Comparison of ENCODE assay signal across 8 cellular contexts in the genomic region with DNA sequence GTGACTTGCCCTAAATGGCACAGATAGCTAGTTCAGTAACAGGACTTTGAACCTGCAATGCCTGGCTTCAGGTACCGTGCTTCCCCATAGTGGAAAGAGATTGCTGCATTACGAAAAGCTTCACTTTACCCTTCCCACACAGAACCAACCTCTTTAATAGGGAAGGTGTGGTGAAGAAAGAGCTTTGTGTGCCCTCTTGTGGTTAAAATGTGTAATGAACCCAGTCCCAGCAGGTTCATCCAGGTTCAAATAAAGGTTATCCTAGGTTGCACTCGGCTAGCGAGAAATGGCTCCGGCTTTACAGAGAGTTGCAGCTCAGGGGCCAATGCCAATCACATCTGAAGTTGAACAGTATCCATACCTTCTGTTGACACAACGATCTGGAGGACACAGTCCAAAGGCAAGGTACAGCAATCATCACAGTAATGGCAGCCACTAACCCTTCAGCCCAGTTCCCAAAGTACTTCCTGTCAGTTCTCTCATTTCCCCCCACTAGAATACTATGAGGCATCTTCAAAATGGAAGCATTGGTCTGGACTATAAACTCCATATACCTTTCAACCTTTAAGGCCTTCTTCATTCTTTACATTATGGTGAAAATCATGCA. TPM values are rescaled to one million over a fixed set of nuclear protein-coding genes. Genes with fewer than 3 reads are reported as not detected.
DNase-seq lines count a peak whose midpoint lies in the region; ATAC-seq and TF ChIP-seq lines count a peak whose summit lies in the region.

No MANE protein-coding gene starts in this region.

- intact Hi-C loops in PC-3 (cut with micrococcal nuclease): no loop called here
- intact Hi-C loops in gastrocnemius medialis (cut with DNase I; ENCODE audit: low total_unique reads): no loop called here

- H3K79me2 ChIP-seq in PC-3 (ENCODE audit: low read length): no peaks in the 10 kb centered on the region

- H3K4me3 ChIP-seq in HL-60 (replicated peaks; ENCODE audit: insufficient read depth, low read length): no peak overlapping the region
- H3K4me3 ChIP-seq in PC-3 (ENCODE audit: low read length): no peak overlapping the region
- no peak overlapping the region for H3K4me3 ChIP-seq in gastrocnemius medialis

- BruUV-seq in PC-3 (replicated peaks; lab: Mats Ljungman, UMichigan): no TSS peak

- no peaks in the 10 kb centered on the region for H3K9me2 ChIP-seq in PC-3 (replicated peaks; ENCODE audit: low read length)

- POLR2A ChIA-PET in PC-3 (lab: Charles Lee; ENCODE audit: unreplicated experiment): no interaction called here

- peak; percentile 33; the same call in 1 of the 2 replicates for ATAC-seq in PC-3
- ATAC-seq in foreskin keratinocyte: no peak
- no peak for ATAC-seq in GM18502 (IDR thresholded peaks at IDR 0.05; ENCODE audit: poor library complexity, unreplicated experiment)
- no peak for ATAC-seq in gastrocnemius medialis
- no peak for ATAC-seq in HG03571 (IDR thresholded peaks at IDR 0.05; ENCODE audit: unreplicated experiment)

- CTCF ChIA-PET in PC-3 (lab: Charles Lee): interaction anchor here (0.6 kb wide), 1 partner anchor 1817 kb away, joined by 3 read pairs; no protein-coding TSS in a partner anchor

- H3K9ac ChIP-seq in PC-3 (ENCODE audit: low read length): no peak overlapping the region

- H3K36me3 ChIP-seq in PC-3 (ENCODE audit: low read depth, low read length) (no peaks in the 10 kb centered on the region), gastrocnemius medialis (no peaks in the 10 kb centered on the region)

- H3K27me3 ChIP-seq in HL-60 (ENCODE audit: insufficient read depth, poor library complexity, severe bottlenecking) (no peaks in the 10 kb centered on the region), PC-3 (ENCODE audit: low read length) (no peaks in the 10 kb centered on the region), foreskin keratinocyte (no peaks in the 10 kb centered on the region), gastrocnemius medialis (no peaks in the 10 kb centered on the region)

- H3K9me3 ChIP-seq in PC-3 (ENCODE audit: low read length) (no peaks in the 10 kb centered on the region), gastrocnemius medialis (no peaks in the 10 kb centered on the region)

- no peaks in the 10 kb centered on the region for H3F3A ChIP-seq in PC-3 (ENCODE audit: low read length, unreplicated experiment)

- no peaks in the 10 kb centered on the region for H3K4me1 ChIP-seq in PC-3 (ENCODE audit: insufficient read depth, low read length)
- no peaks in the 10 kb centered on the region for H3K4me1 ChIP-seq in foreskin keratinocyte
- H3K4me1 ChIP-seq in gastrocnemius medialis: no peaks in the 10 kb centered on the region

- TF ChIP-seq CTCF in HL-60 (IDR thresholded peaks at IDR 0.05; ENCODE audit: insufficient read depth, low read length) (peak; percentile 71), PC-3 (conservative IDR thresholded peaks at IDR 0.05; ENCODE audit: low read depth, low read length) (peak; percentile 70), foreskin keratinocyte (conservative IDR thresholded peaks at IDR 0.05) (peak; percentile 37), gastrocnemius medialis (IDR thresholded peaks at IDR 0.05 in 4 of 5, conservative IDR thresholded peaks at IDR 0.05 in 1 of 5) (no peak)

- H3K4me2 ChIP-seq in PC-3 (ENCODE audit: low read length): no peak overlapping the region

- H2AFZ ChIP-seq in PC-3 (ENCODE audit: low read length): no peak overlapping the region

- no peak overlapping the region for H3K27ac ChIP-seq in HL-60 (replicated peaks)
- no peak overlapping the region for H3K27ac ChIP-seq in PC-3 (ENCODE audit: low read length)
- H3K27ac ChIP-seq in foreskin keratinocyte: no peak overlapping the region
- H3K27ac ChIP-seq in gastrocnemius medialis: no peak overlapping the region

- peak; percentile 42 for DNase-seq in DMS53 treated with DMSO at 0.1 percent for 48 hours (lab: John Stamatoyannopoulos, UW; ENCODE audit: unreplicated experiment)
- peak; percentile 16 to 31 for DNase-seq in HL-60 (ENCODE audit: low read depth in 1 of 2, low spot score in 1 of 2)
- peak; percentile 49 for DNase-seq in PC-3
- no peak for DNase-seq in foreskin keratinocyte
- DNase-seq in gastrocnemius medialis: no peak
- DNase-seq in activated CD4-positive, alpha-beta T cell treated with anti-CD3 and anti-CD28 coated beads for 4 hours: no peak

- no peak for TF ChIP-seq POLR2A in gastrocnemius medialis (IDR thresholded peaks at IDR 0.05)

- in situ Hi-C loops in gastrocnemius medialis (cut with MboI; ENCODE audit: low sequenced_read_pairs in 4 of 4): no loop called here

- no peaks in the 10 kb centered on the region for H4K20me1 ChIP-seq in PC-3 (ENCODE audit: low read length)

RNA-seq across cellular contexts. Expression of gene DEFB115, which starts 3.0 kb away (rescaled TPM):
- total RNA-seq in PC-3 (2014; rRNA removed) (not detected in 2 replicates), foreskin keratinocyte (not detected in 2 replicates), gastrocnemius medialis (not detected)
- polyA plus RNA-seq in foreskin keratinocyte: not detected in 2 replicates

RNA-seq across cellular contexts. Expression of gene DEFB116, which starts 48.0 kb away (rescaled TPM):
- not detected in 2 replicates for total RNA-seq in PC-3 (2014; rRNA removed)
- not detected in 2 replicates for total RNA-seq in foreskin keratinocyte
- not detected in 2 replicates for polyA plus RNA-seq in foreskin keratinocyte
- not detected for total RNA-seq in gastrocnemius medialis

Comparison
In these comparisons a context has a peak if more than half of its experiments do, and no peak if none do; other contexts are left out.
1. DNase-seq: peak in DMS53 treated with DMSO at 0.1 percent for 48 hours (single experiment), HL-60 (2 of 2) and PC-3 (single experiment); none in foreskin keratinocyte (0 of 2), gastrocnemius medialis (0 of 2) and activated CD4-positive, alpha-beta T cell treated with anti-CD3 and anti-CD28 coated beads for 4 hours (0 of 2).
2. CTCF ChIP-seq: peak in HL-60 (single experiment), PC-3 (single experiment) and foreskin keratinocyte (single experiment); none in gastrocnemius medialis (0 of 5).